Comparison of ENCODE assay signal across 8 cellular contexts in genomic region chr2:197152451-197153228, GRCh38.
DNase-seq lines count a peak whose midpoint lies in the region; ATAC-seq and TF ChIP-seq lines count a peak whose summit lies in the region.
"Had no signal": no experiment of that assay in that cellular context is flagged by ENCODE, and none has a peak within 500 bp of the region (broad histone marks: within the 10 kb centered on the region; RNA-seq: fewer than 3 reads in every experiment).

No MANE protein-coding gene starts in this region.

- H3K27ac Mint-ChIP-seq in HFFc6 = peak overlapping the region; percentile 5
- peak overlapping the region; percentile 82 for H3K27ac Mint-ChIP-seq in chondrocyte (ENCODE audit: unreplicated experiment)

- H4K8ac ChIP-seq in mesendoderm (ENCODE audit: low read depth, low read length) = no peak overlapping the region

- no peak overlapping the region for H2BK5ac ChIP-seq in mesendoderm (ENCODE audit: low read length)

- H3K56ac ChIP-seq in mesendoderm (ENCODE audit: low read length) = no peak overlapping the region

- H2BK120ac ChIP-seq in mesendoderm (ENCODE audit: low read depth, low read length) = no peak overlapping the region

- intact Hi-C loops in gastrocnemius medialis (cut with DNase I; ENCODE audit: low total_unique reads) = no loop called here

- H3K27me3 ChIP-seq in gastrocnemius medialis (no peaks in the 10 kb centered on the region), mesendoderm (ENCODE audit: insufficient read depth, low read length, poor library complexity) (no peaks in the 10 kb centered on the region)

- no peaks in the 10 kb centered on the region for H3K9me3 ChIP-seq in gastrocnemius medialis

- no peak overlapping the region for H3K9ac ChIP-seq in mesendoderm (ENCODE audit: low read length)
- H3K9ac ChIP-seq: parathyroid adenoma had no signal

- 0 out of 2 replicates have a peak, but pooled peaks have one; percentile 16 for TF ChIP-seq CTCF in HFFc6 (IDR thresholded peaks at IDR 0.05)
- TF ChIP-seq CTCF in NB4 (IDR thresholded peaks at IDR 0.05; ENCODE audit: low read depth, low read length) = peak; percentile 45
- TF ChIP-seq CTCF in chondrocyte (IDR thresholded peaks at IDR 0.05) = peak; percentile 67
- no peak for TF ChIP-seq CTCF in gastrocnemius medialis (IDR thresholded peaks at IDR 0.05 in 4 of 5, conservative IDR thresholded peaks at IDR 0.05 in 1 of 5)

- no peak overlapping the region for H4K5ac ChIP-seq in mesendoderm (ENCODE audit: low read length)

- H3K79me2 ChIP-seq in mesendoderm (ENCODE audit: control insufficient read depth, insufficient read depth, low read length) = no peaks in the 10 kb centered on the region
- H3K79me2 ChIP-seq: parathyroid adenoma had no signal

- TF ChIP-seq POLR2A in NB4 (IDR thresholded peaks at IDR 0.05; ENCODE audit: extremely low read depth, insufficient read length) (no peak), gastrocnemius medialis (IDR thresholded peaks at IDR 0.05) (no peak)

- H2BK15ac ChIP-seq in mesendoderm (replicated peaks; ENCODE audit: low read depth) = no peak overlapping the region

- in situ Hi-C loops in gastrocnemius medialis (cut with MboI; ENCODE audit: low sequenced_read_pairs in 4 of 4) = no loop called here

- H3K23ac ChIP-seq in mesendoderm (ENCODE audit: low read length) = no peak overlapping the region

- ATAC-seq in GM18508 (IDR thresholded peaks at IDR 0.05; ENCODE audit: insufficient read depth, unreplicated experiment) (peak; percentile 81), gastrocnemius medialis (no peak)
- peak; percentile 78 for ATAC-seq in stimulated activated naive CD8-positive, alpha-beta T cell treated with anti-CD3 and anti-CD28 coated beads, Interleukin-15, Interleukin-2, amounts not matched to agents 100 U/mL and 50 U/mL, for 24 hours

- no peak overlapping the region for H3K18ac ChIP-seq in mesendoderm (ENCODE audit: low read length)

- no CpG with 5 or more reads among the region's 7 CpGs for WGBS in mesendoderm (ENCODE audit: extremely low coverage, insufficient coverage, low lambda C conversion rate)

- H3K79me1 ChIP-seq in mesendoderm (ENCODE audit: low read length) = no peaks in the 10 kb centered on the region

- H2AK5ac ChIP-seq in mesendoderm (ENCODE audit: low read length) = no peak overlapping the region

- peak; percentile 21 for DNase-seq in HFFc6
- DNase-seq in NB4 (ENCODE audit: low read depth) = peak; percentile 95
- DNase-seq in chondrocyte (ENCODE audit: low spot score) = no peak
- no peak for DNase-seq in stimulated activated naive CD8-positive, alpha-beta T cell treated with anti-CD3 and anti-CD28 coated beads, Interleukin-15, Interleukin-2, amounts not matched to agents 100 U/mL and 50 U/mL, for 24 hours
- no peak for DNase-seq in gastrocnemius medialis
- no peak for DNase-seq in mesendoderm

- H3K36me3 Mint-ChIP-seq in HFFc6 (ENCODE audit: low read depth) (no peaks in the 10 kb centered on the region), chondrocyte (ENCODE audit: low read depth) (peaks cover 2% of the 10 kb centered on the region)

- no peak overlapping the region for H3K4me2 ChIP-seq in mesendoderm (ENCODE audit: low read length)

- H3K4me3 Mint-ChIP-seq in HFFc6 (peak overlapping the region; percentile 3; the same call in 1 of the 2 replicates), chondrocyte (ENCODE audit: unreplicated experiment) (peak overlapping the region; percentile 7)

- H3K4me3 ChIP-seq in NB4 (ENCODE audit: low read depth, low read length) = peak overlapping the region; percentile 32
- H3K4me3 ChIP-seq in gastrocnemius medialis = no peak overlapping the region
- no peak overlapping the region for H3K4me3 ChIP-seq in mesendoderm (ENCODE audit: low read length)

- no peak overlapping the region for H3K4ac ChIP-seq in mesendoderm (ENCODE audit: low read depth, low read length)

- H3K9me3 Mint-ChIP-seq in HFFc6 = 0 out of 2 replicates have a peak, but pooled peaks cover 8% of the 10 kb centered on the region
- H3K9me3 Mint-ChIP-seq in chondrocyte (ENCODE audit: low read depth) = peaks cover 6% of the 10 kb centered on the region

- H3K36me3 ChIP-seq in gastrocnemius medialis (no peaks in the 10 kb centered on the region), mesendoderm (ENCODE audit: control insufficient read depth, insufficient read depth, low read length) (no peaks in the 10 kb centered on the region)

- H3K27me3 Mint-ChIP-seq in HFFc6 (ENCODE audit: insufficient read depth) = no peaks in the 10 kb centered on the region
- no peaks in the 10 kb centered on the region for H3K27me3 Mint-ChIP-seq in chondrocyte (ENCODE audit: low read depth)

- H3K4me1 ChIP-seq in gastrocnemius medialis = peaks cover 0 to 3% of the 10 kb centered on the region in 2 donors
- H3K4me1 ChIP-seq in mesendoderm (ENCODE audit: control insufficient read depth, low read depth, low read length) = peaks cover 8% of the 10 kb centered on the region
- H3K4me1 ChIP-seq: parathyroid adenoma had no signal

- H3K27ac ChIP-seq in gastrocnemius medialis (no peak overlapping the region), mesendoderm (ENCODE audit: low read depth, low read length) (no peak overlapping the region)
- H3K27ac ChIP-seq: parathyroid adenoma had no signal

- H3K4me1 Mint-ChIP-seq in HFFc6 (ENCODE audit: low read depth) (peaks cover 26% of the 10 kb centered on the region), chondrocyte (ENCODE audit: low read depth) (peaks cover 34% of the 10 kb centered on the region)

Comparison
In these comparisons a context has a peak if more than half of its experiments do, and no peak if none do; other contexts are left out.
1. ATAC-seq: peak in GM18508 (single experiment) and stimulated activated naive CD8-positive, alpha-beta T cell treated with anti-CD3 and anti-CD28 coated beads, Interleukin-15, Interleukin-2, amounts not matched to agents 100 U/mL and 50 U/mL, for 24 hours (single experiment); none in gastrocnemius medialis (0 of 2).
2. DNase-seq: peak in HFFc6 (single experiment) and NB4 (single experiment); none in chondrocyte (single experiment), stimulated activated naive CD8-positive, alpha-beta T cell treated with anti-CD3 and anti-CD28 coated beads, Interleukin-15, Interleukin-2, amounts not matched to agents 100 U/mL and 50 U/mL, for 24 hours (single experiment), gastrocnemius medialis (0 of 2) and mesendoderm (single experiment).
3. CTCF ChIP-seq: peak in HFFc6 (single experiment), NB4 (single experiment) and chondrocyte (single experiment); none in gastrocnemius medialis (0 of 5).